Comparison of ENCODE assay signal across 9 cellular contexts in genomic region chr15:65033659-65034269, GRCh38. TPM values are rescaled to one million over a fixed set of nuclear protein-coding genes. Genes with fewer than 3 reads are reported as not detected.
A peak's percentile ranks its signal among the peaks of the same experiment; 100 is the strongest.
DNase-seq lines count a peak whose midpoint lies in the region; ATAC-seq and TF ChIP-seq lines count a peak whose summit lies in the region.
"Had no signal": no experiment of that assay in that cellular context is flagged by ENCODE, and none has a peak within 500 bp of the region (broad histone marks: within the 10 kb centered on the region; RNA-seq: fewer than 3 reads in every experiment).

No MANE protein-coding gene starts in this region.

- H3K4me1 Mint-ChIP-seq in MCF 10A (ENCODE audit: insufficient read depth, unreplicated experiment), result no peaks in the 10 kb centered on the region

- intact Hi-C loops in MCF 10A (cut with micrococcal nuclease) (loop anchor here (1.0 to 5.0 kb wide), 6 partner anchors 50 to 301 kb away; partner anchors contain the start of genes CLPX and RNU5A-1), breast epithelium (cut with DNase I; ENCODE audit: low total_unique reads) (loop anchor here (10.0 kb wide), 1 partner anchor 61 kb away; no protein-coding TSS in a partner anchor), tibial artery (cut with DNase I; ENCODE audit: low total_unique reads) (loop anchor here (2.0 to 10.0 kb wide), 2 partner anchors 69 to 271 kb away; partner anchors contain the start of gene RNU5B-1)

- DNase-seq in MCF 10A (ENCODE audit: unreplicated experiment) (peak; percentile 49), breast epithelium (ENCODE audit: low spot score in 2 of 2) (no peak), NCI-H1694 (lab: John Stamatoyannopoulos, UW) (peak; percentile 39), hepatocyte (ENCODE audit: low spot score) (peak; percentile 75), tibial artery (no peak), DMS153 treated with DMSO at 0.1 percent for 48 hours (lab: John Stamatoyannopoulos, UW; ENCODE audit: unreplicated experiment) (no peak)

- no peak overlapping the region for H3K4me3 Mint-ChIP-seq in MCF 10A (ENCODE audit: unreplicated experiment)

- POLR2A ChIA-PET in MCF 10A (lab: Yijun Ruan, JAX), result interaction anchor here (0.7 to 2.3 kb wide), 5 partner anchors 9 to 264 kb away, joined by 3 to 12 read pairs (median 3); partner anchors contain the start of gene SPG21

- H3K27me3 ChIP-seq in breast epithelium (no peaks in the 10 kb centered on the region), hepatocyte (no peaks in the 10 kb centered on the region), tibial artery (no peaks in the 10 kb centered on the region)

- no peaks in the 10 kb centered on the region for H3K36me3 Mint-ChIP-seq in MCF 10A (ENCODE audit: insufficient read depth, unreplicated experiment)

- H3K9me3 Mint-ChIP-seq in MCF 10A (ENCODE audit: unreplicated experiment), result no peaks in the 10 kb centered on the region
- H3K9me3 Mint-ChIP-seq: activated T-cell treated with anti-CD3 and anti-CD28 coated beads, Interleukin-2, amount 50 U/mL, for 72 hours had no signal

- peaks cover 5% of the 10 kb centered on the region for H3K79me2 ChIP-seq in hepatocyte

- no peak for ATAC-seq in HG02678 (IDR thresholded peaks at IDR 0.05; ENCODE audit: unreplicated experiment)

- no peak for TF ChIP-seq POLR2A in breast epithelium (IDR thresholded peaks at IDR 0.05)

- H4K20me1 ChIP-seq in hepatocyte (ENCODE audit: insufficient read depth, poor library complexity, severe bottlenecking), result no peaks in the 10 kb centered on the region

- H3K27ac ChIP-seq in breast epithelium (no peak overlapping the region), VCaP (peak overlapping the region; percentile 24), hepatocyte (no peak overlapping the region), tibial artery (no peak overlapping the region)

- H3K27ac Mint-ChIP-seq in MCF 10A (ENCODE audit: low read depth, unreplicated experiment), result no peak overlapping the region
- H3K27ac Mint-ChIP-seq: activated T-cell treated with anti-CD3 and anti-CD28 coated beads, Interleukin-2, amount 50 U/mL, for 72 hours had no signal

- no peaks in the 10 kb centered on the region for H3K9me2 ChIP-seq in hepatocyte (replicated peaks; ENCODE audit: insufficient read depth)

- peak overlapping the region; percentile 21 for H2AFZ ChIP-seq in hepatocyte

- TF ChIP-seq CTCF in MCF 10A (IDR thresholded peaks at IDR 0.05; ENCODE audit: unreplicated experiment), result peak; percentile 64
- peak in 1 of 3 donors; percentile 19 for TF ChIP-seq CTCF in breast epithelium (IDR thresholded peaks at IDR 0.05)
- TF ChIP-seq CTCF in VCaP (conservative IDR thresholded peaks at IDR 0.05), result peak; percentile 31
- TF ChIP-seq CTCF in hepatocyte (IDR thresholded peaks at IDR 0.05; ENCODE audit: poor library complexity), result peak; percentile 62
- TF ChIP-seq CTCF in tibial artery (IDR thresholded peaks at IDR 0.05), result peak; percentile 37 to 60

- peak overlapping the region; percentile 43 for H3K4me2 ChIP-seq in hepatocyte

- no peak overlapping the region for H3K4me3 ChIP-seq in breast epithelium
- H3K4me3 ChIP-seq in hepatocyte, result no peak overlapping the region
- no peak overlapping the region for H3K4me3 ChIP-seq in tibial artery

- H3K36me3 ChIP-seq in breast epithelium (no peaks in the 10 kb centered on the region), hepatocyte (replicated peaks; ENCODE audit: insufficient read depth, low read depth) (no peaks in the 10 kb centered on the region), tibial artery (no peaks in the 10 kb centered on the region)

- 21% methylated on average over 4 of the region's 4 CpGs for WGBS in hepatocyte (ENCODE audit: low lambda C conversion rate, missing lambda C conversion rate)

- CTCF ChIA-PET in MCF 10A (lab: Yijun Ruan, JAX), result interaction anchor here (0.5 to 1.7 kb wide), 26 partner anchors 9 to 768 kb away, joined by 3 to 13 read pairs (median 3); no protein-coding TSS in a partner anchor

- no peaks in the 10 kb centered on the region for H3K27me3 Mint-ChIP-seq in MCF 10A (ENCODE audit: insufficient read depth, unreplicated experiment)

- H3K4me1 ChIP-seq in breast epithelium, result no peaks in the 10 kb centered on the region
- peaks cover 10% of the 10 kb centered on the region for H3K4me1 ChIP-seq in hepatocyte (ENCODE audit: insufficient read depth)
- H3K4me1 ChIP-seq in tibial artery, result peaks cover 0 to 14% (median 7%) of the 10 kb centered on the region in 4 donors

- H3K9me3 ChIP-seq in breast epithelium (no peaks in the 10 kb centered on the region), hepatocyte (ENCODE audit: low read depth) (no peaks in the 10 kb centered on the region), tibial artery (no peaks in the 10 kb centered on the region)

- no TSS peak for BruUV-seq in MCF 10A (replicated peaks; lab: Mats Ljungman, UMichigan)

RNA-seq across cellular contexts. Expression of gene MTFMT, which starts 4.3 kb away (rescaled TPM):
- 14.9 and 15.9 TPM in 2 replicates for total RNA-seq in MCF 10A (2022)
- 10 to 100 TPM; 23.7 to 28.5 (median 28.4) TPM for total RNA-seq in breast epithelium
- total RNA-seq in hepatocyte, result 15.4 and 18.2 TPM in 2 replicates
- 16.8 TPM in 2 replicates for polyA plus RNA-seq in hepatocyte

RNA-seq across cellular contexts. Expression of gene SLC51B, which starts 11.4 kb away (rescaled TPM):
- total RNA-seq in MCF 10A (2022) (not detected in 2 replicates), breast epithelium (not detected), hepatocyte (6.5 and 8.8 TPM in 2 replicates)
- polyA plus RNA-seq in hepatocyte, result 5.8 and 8.6 TPM in 2 replicates
- total RNA-seq: activated T-cell treated with anti-CD3 and anti-CD28 coated beads, Interleukin-2, amount 50 U/mL, for 72 hours had no signal

RNA-seq across cellular contexts. Expression of gene RASL12, which starts 34.0 kb away (rescaled TPM):
- total RNA-seq in MCF 10A (2022) (not detected in 2 replicates), breast epithelium (10 to 100 TPM; 12.6 to 20.6 (median 20.3) TPM), hepatocyte (6.4 and 6.5 TPM in 2 replicates)
- polyA plus RNA-seq in hepatocyte, result 4.6 and 5.1 TPM in 2 replicates
- total RNA-seq: activated T-cell treated with anti-CD3 and anti-CD28 coated beads, Interleukin-2, amount 50 U/mL, for 72 hours had no signal

RNA-seq across cellular contexts. Expression of gene KBTBD13, which starts 42.8 kb away (rescaled TPM):
- total RNA-seq in MCF 10A (2022), result not detected in 2 replicates
- under 1 TPM in 2 of 3 donors, not detected in 1; 0.15 to 0.33 TPM for total RNA-seq in breast epithelium
- not detected in 2 replicates for total RNA-seq in hepatocyte
- polyA plus RNA-seq in hepatocyte, result 0.10 and 0.56 TPM in 2 replicates
- total RNA-seq: activated T-cell treated with anti-CD3 and anti-CD28 coated beads, Interleukin-2, amount 50 U/mL, for 72 hours had no signal

RNA-seq across cellular contexts. Expression of gene SPG21, which starts 44.0 kb away (rescaled TPM):
- total RNA-seq in MCF 10A (2022), result 63.1 and 70.4 TPM in 2 replicates
- total RNA-seq in breast epithelium, result 100 to 1,000 TPM in 1 of 3 donors, 10 to 100 TPM in 2; 91.5 to 109 (median 92.8) TPM
- 86.4 and 111 TPM in 2 replicates for total RNA-seq in hepatocyte
- polyA plus RNA-seq in hepatocyte, result 138 and 149 TPM in 2 replicates

Comparison
In these comparisons a context has a peak if more than half of its experiments do, and no peak if none do; other contexts are left out.
1. DNase-seq: peak in MCF 10A (single experiment), NCI-H1694 (single experiment) and hepatocyte (single experiment); none in breast epithelium (0 of 2), tibial artery (0 of 2) and DMS153 treated with DMSO at 0.1 percent for 48 hours (single experiment).